Comparison of ENCODE assay signal across 8 cellular contexts in the genomic region with DNA sequence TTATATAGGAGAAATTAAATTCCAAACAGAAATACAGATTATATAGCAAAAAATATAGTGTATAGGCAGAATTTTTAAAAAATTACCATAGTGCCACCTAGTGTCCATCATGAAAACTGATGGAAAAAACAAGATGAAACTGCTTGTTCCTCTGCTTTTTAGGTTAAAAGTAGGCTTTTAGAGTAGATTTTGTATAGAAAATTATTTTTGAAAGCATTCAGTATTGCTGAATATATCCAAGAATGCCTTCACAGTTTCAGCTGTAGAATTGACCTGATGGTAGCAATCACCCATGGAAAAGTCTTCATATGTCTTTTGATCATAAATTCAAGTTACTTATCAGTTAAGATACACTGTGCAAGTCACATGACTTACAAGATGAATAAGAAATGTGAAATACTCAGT. TPM values are rescaled to one million over a fixed set of nuclear protein-coding genes. Genes with fewer than 3 reads are reported as not detected.
DNase-seq lines count a peak whose midpoint lies in the region; ATAC-seq and TF ChIP-seq lines count a peak whose summit lies in the region.

No MANE protein-coding gene starts in this region.

- no peak overlapping the region for H3K4ac ChIP-seq in IMR-90 (ENCODE audit: low read depth, low read length)

- no peaks in the 10 kb centered on the region for H3K27me3 Mint-ChIP-seq in CD4-positive, alpha-beta T cell
- no peaks in the 10 kb centered on the region for H3K27me3 Mint-ChIP-seq in stimulated activated naive B cell treated with anti-CD40 and anti-IgM and Interleukin-4, amounts not matched to agents 10 μg/mL and 1 μg/mL and 100 μg/mL, for 72 hours

- no peak overlapping the region for H2BK5ac ChIP-seq in IMR-90 (ENCODE audit: low read depth, low read length, poor library complexity, severe bottlenecking)

- H3K27ac Mint-ChIP-seq in CD4-positive, alpha-beta T cell: no peak overlapping the region
- no peak overlapping the region for H3K27ac Mint-ChIP-seq in stimulated activated naive B cell treated with anti-CD40 and anti-IgM and Interleukin-4, amounts not matched to agents 10 μg/mL and 1 μg/mL and 100 μg/mL, for 72 hours

- H3K56ac ChIP-seq in IMR-90 (ENCODE audit: extremely low read depth, insufficient read depth, low read length): no peak overlapping the region

- intact Hi-C loops in CD4-positive, alpha-beta T cell (cut with DNase I, micrococcal nuclease): loop anchor here (1.0 to 10.0 kb wide), 8 partner anchors 161 to 819 kb away; partner anchors contain the start of gene ERAP1 (in 1 of the 2)
- intact Hi-C loops in IMR-90 (cut with micrococcal nuclease): loop anchor here (2.0 to 5.0 kb wide), 2 partner anchors 536 to 1663 kb away; no protein-coding TSS in a partner anchor

- H3K9ac ChIP-seq in IMR-90 (ENCODE audit: low read depth, low read length): no peak overlapping the region

- no peak overlapping the region for H3K23ac ChIP-seq in IMR-90 (ENCODE audit: low read depth, low read length)

- no peak overlapping the region for H3K4me3 Mint-ChIP-seq in CD4-positive, alpha-beta T cell
- H3K4me3 Mint-ChIP-seq in stimulated activated naive B cell treated with anti-CD40 and anti-IgM and Interleukin-4, amounts not matched to agents 10 μg/mL and 1 μg/mL and 100 μg/mL, for 72 hours: no peak overlapping the region

- H4K5ac ChIP-seq in IMR-90 (ENCODE audit: low read depth, low read length): no peak overlapping the region

- H3K14ac ChIP-seq in IMR-90 (replicated peaks; ENCODE audit: low read depth, low read length): no peak overlapping the region

- H2AK5ac ChIP-seq in IMR-90 (ENCODE audit: low read depth, low read length): no peak overlapping the region

- TF ChIP-seq CTCF in CD4-positive, alpha-beta T cell (IDR thresholded peaks at IDR 0.05): peak; percentile 84
- TF ChIP-seq CTCF in IMR-90 (conservative IDR thresholded peaks at IDR 0.05; ENCODE audit: low read depth, low read length): peak; percentile 56
- TF ChIP-seq CTCF in brain microvascular endothelial cell (IDR thresholded peaks at IDR 0.05; ENCODE audit: low read depth, low read length, missing control alignments): peak; percentile 18
- TF ChIP-seq CTCF in lung (IDR thresholded peaks at IDR 0.05; ENCODE audit: control extremely low read depth, extremely low read depth): peak; percentile 29

- H3K9me3 Mint-ChIP-seq in CD4-positive, alpha-beta T cell: no peaks in the 10 kb centered on the region
- H3K9me3 Mint-ChIP-seq in stimulated activated naive B cell treated with anti-CD40 and anti-IgM and Interleukin-4, amounts not matched to agents 10 μg/mL and 1 μg/mL and 100 μg/mL, for 72 hours: peaks cover 4 to 5% of the 10 kb centered on the region in 2 donors

- H3K79me1 ChIP-seq in IMR-90 (ENCODE audit: low read depth in 1 of 2, low read length in 2 of 2): peaks cover 0 to 3% of the 10 kb centered on the region in 2 experiments; a peak in 1 of 4 replicates

- H3K9me3 ChIP-seq in CD4-positive, alpha-beta T cell (ENCODE audit: control insufficient read depth, low read length): peaks cover 2% of the 10 kb centered on the region
- H3K9me3 ChIP-seq in IMR-90 (ENCODE audit: control insufficient read depth, insufficient read depth, low read length): peaks cover 4% of the 10 kb centered on the region
- H3K9me3 ChIP-seq in lung (ENCODE audit: control insufficient read depth in 2 of 2, insufficient read depth in 1 of 2, low read length in 1 of 2): peaks cover 0 to 2% of the 10 kb centered on the region in 2 donors

- H2AFZ ChIP-seq in IMR-90 (replicated peaks; ENCODE audit: low read length, poor library complexity): no peak overlapping the region

- H2BK15ac ChIP-seq in IMR-90 (ENCODE audit: low read depth, low read length): no peak overlapping the region

- no peak for TF ChIP-seq POLR2A in IMR-90 (IDR thresholded peaks at IDR 0.05; ENCODE audit: low read depth, low read length)

- no TSS peak for BruUV-seq in IMR-90 (replicated peaks; lab: Mats Ljungman, UMichigan)

- DNase-seq in CD4-positive, alpha-beta T cell: no peak
- DNase-seq in IMR-90 (peak; percentile 30), brain microvascular endothelial cell (no peak), lung (ENCODE audit: low spot score) (no peak), HPDE6-E6E7 (ENCODE audit: extremely low spot score) (no peak), SHP77 (lab: John Stamatoyannopoulos, UW) (no peak)
- no peak for DNase-seq in stimulated activated naive B cell treated with anti-CD40 and anti-IgM and Interleukin-4, amounts not matched to agents 10 μg/mL and 1 μg/mL and 100 μg/mL, for 72 hours

- CTCF ChIA-PET in CD4-positive, alpha-beta T cell (lab: Charles Lee): interaction anchor here (1.2 to 3.1 kb wide), 4 partner anchors 20 to 411 kb away, joined by 6 to 19 read pairs (median 8); partner anchors contain the start of gene RIOK2
- CTCF ChIA-PET in IMR-90 (lab: Yijun Ruan, JAX): interaction anchor here (0.6 to 1.2 kb wide), 4 partner anchors 171 to 411 kb away, joined by 3 to 6 read pairs (median 4); no protein-coding TSS in a partner anchor

- no peak overlapping the region for H3K4me2 ChIP-seq in IMR-90 (ENCODE audit: low read depth, low read length)

- no peak overlapping the region for H2BK120ac ChIP-seq in IMR-90 (ENCODE audit: low read depth, low read length)

- H3K4me3 ChIP-seq in IMR-90 (ENCODE audit: insufficient read depth, low read depth, low read length) (no peak overlapping the region), brain microvascular endothelial cell (ENCODE audit: low read depth, low read length) (no peak overlapping the region), lung (no peak overlapping the region)

- peak; percentile 35; the same call in 1 of the 2 replicates for TF ChIP-seq RAD21 in IMR-90 (IDR thresholded peaks at IDR 0.05; ENCODE audit: low read length)

- peaks cover 23% of the 10 kb centered on the region for H3K4me1 Mint-ChIP-seq in CD4-positive, alpha-beta T cell (ENCODE audit: low read depth)
- peaks cover 4 to 14% of the 10 kb centered on the region in 2 donors for H3K4me1 Mint-ChIP-seq in stimulated activated naive B cell treated with anti-CD40 and anti-IgM and Interleukin-4, amounts not matched to agents 10 μg/mL and 1 μg/mL and 100 μg/mL, for 72 hours

- H4K8ac ChIP-seq in IMR-90 (ENCODE audit: low read depth in 2 of 2, low read length in 2 of 2): no peak overlapping the region

- no peak overlapping the region for H4K91ac ChIP-seq in IMR-90 (ENCODE audit: insufficient read depth, low read depth, low read length)

- no peaks in the 10 kb centered on the region for H3K9me1 ChIP-seq in IMR-90 (ENCODE audit: insufficient read depth, low read length)

- no peak overlapping the region for H2AK9ac ChIP-seq in IMR-90 (replicated peaks; ENCODE audit: low read depth, low read length, poor library complexity)

- H2BK20ac ChIP-seq in IMR-90 (ENCODE audit: low read depth, low read length): no peak overlapping the region

- H3K27me3 ChIP-seq in CD4-positive, alpha-beta T cell (ENCODE audit: control insufficient read depth, insufficient read depth, low read length): no peaks in the 10 kb centered on the region
- H3K27me3 ChIP-seq in IMR-90 (ENCODE audit: control insufficient read depth, insufficient read depth, low read length): no peaks in the 10 kb centered on the region
- H3K27me3 ChIP-seq in brain microvascular endothelial cell (replicated peaks): no peaks in the 10 kb centered on the region
- H3K27me3 ChIP-seq in lung (ENCODE audit: control insufficient read depth, insufficient read depth): no peaks in the 10 kb centered on the region

- H3K36me3 ChIP-seq in IMR-90 (ENCODE audit: control insufficient read depth, insufficient read depth, low read length): peaks cover 8% of the 10 kb centered on the region
- H3K36me3 ChIP-seq in brain microvascular endothelial cell (replicated peaks): peaks cover 45% of the 10 kb centered on the region
- peaks cover 4 to 13% of the 10 kb centered on the region in 2 donors for H3K36me3 ChIP-seq in lung (ENCODE audit: control insufficient read depth in 2 of 2, insufficient read depth in 2 of 2, low read length in 2 of 2)

- POLR2A ChIA-PET in CD4-positive, alpha-beta T cell (lab: Charles Lee): interaction anchor here (0.6 to 1.7 kb wide), 5 partner anchors 287 to 411 kb away, joined by 3 to 7 read pairs (median 4); partner anchors contain the start of genes ERAP1 and ERAP2
- POLR2A ChIA-PET in IMR-90 (lab: Charles Lee; ENCODE audit: unreplicated experiment): no interaction called here

- H3K36me3 Mint-ChIP-seq in CD4-positive, alpha-beta T cell (ENCODE audit: low read depth): peaks cover 86% of the 10 kb centered on the region
- peaks cover 21 to 34% of the 10 kb centered on the region in 2 donors for H3K36me3 Mint-ChIP-seq in stimulated activated naive B cell treated with anti-CD40 and anti-IgM and Interleukin-4, amounts not matched to agents 10 μg/mL and 1 μg/mL and 100 μg/mL, for 72 hours

- dilution Hi-C loops in IMR-90 (cut with HindIII; ENCODE audit: low sequenced_read_pairs, unreplicated experiment): loop anchor here (25.0 kb wide), 2 partner anchors 276 to 376 kb away; partner anchors contain the start of gene ERAP2

- no peak for ATAC-seq in CD4-positive, alpha-beta T cell (ENCODE audit: poor library complexity)
- ATAC-seq in IMR-90 (ENCODE audit: low read depth): peak; percentile 43; the same call in 1 of the 2 replicates
- no peak for ATAC-seq in lung (ENCODE audit: insufficient read depth, low FRiP score)
- no peak for ATAC-seq in stimulated activated naive B cell treated with anti-CD40 and anti-IgM and Interleukin-4, amounts not matched to agents 10 μg/mL and 1 μg/mL and 100 μg/mL, for 72 hours (replicated peaks)
- ATAC-seq in activated CD4-positive, CD25-positive, alpha-beta regulatory T cell treated with anti-CD3 and anti-CD28 coated beads, Interleukin-2, amount 50 U/mL, for 24 hours: no peak

- in situ Hi-C loops in IMR-90 (cut with MboI; ENCODE audit: low sequenced_read_pairs) (loop anchor here (5.0 to 25.0 kb wide), 3 partner anchors 291 to 551 kb away; no protein-coding TSS in a partner anchor), brain microvascular endothelial cell (cut with HindIII; ENCODE audit: low pct_ligation_motif_present, low sequenced_read_pairs) (no loop called here)

- no peak overlapping the region for H3K18ac ChIP-seq in IMR-90 (ENCODE audit: low read depth, low read length)

- H4K20me1 ChIP-seq in IMR-90 (ENCODE audit: insufficient read depth, low read length): no peaks in the 10 kb centered on the region

- no peak overlapping the region for H3K27ac ChIP-seq in CD4-positive, alpha-beta T cell (ENCODE audit: low read depth, low read length)
- H3K27ac ChIP-seq in IMR-90 (ENCODE audit: insufficient read depth, low read length) (no peak overlapping the region), brain microvascular endothelial cell (no peak overlapping the region), lung (ENCODE audit: low read depth in 1 of 2, low read length in 1 of 2) (no peak overlapping the region)

- H3K4me1 ChIP-seq in IMR-90 (ENCODE audit: control insufficient read depth, insufficient read depth, low read length) (no peaks in the 10 kb centered on the region), lung (ENCODE audit: control insufficient read depth in 2 of 2, insufficient read depth in 2 of 2, low read length in 2 of 2) (no peaks in the 10 kb centered on the region)

RNA-seq across cellular contexts. Expression of gene RIOK2, which starts 19.7 kb away (rescaled TPM):
- 10 to 100 TPM; 25.1 to 26.0 TPM for total RNA-seq in CD4-positive, alpha-beta T cell
- total RNA-seq in IMR-90 (2012; rRNA removed): 17.7 and 26.1 TPM in 2 replicates
- polyA plus RNA-seq in IMR-90 (2012; rRNA removed): 9.2 and 10.7 TPM in 2 replicates
- polyA plus RNA-seq in IMR-90 (2012; cell fraction: cytosol; rRNA removed): 0.89 and 2.0 TPM in 2 replicates
- polyA plus RNA-seq in IMR-90 (2012; cell fraction: nucleus; rRNA removed; ENCODE audit: low replicate concordance): 0.67 and 9.0 TPM in 2 replicates
- 10 to 100 TPM; 18.8 to 49.8 TPM for total RNA-seq in lung
- 10 to 100 TPM in 1 of 2 donors, 1 to 10 TPM in 1; 6.9 to 20.4 TPM for polyA plus RNA-seq in lung

RNA-seq across cellular contexts. Expression of gene LIX1, which starts 21.0 kb away (rescaled TPM):
- not detected for total RNA-seq in CD4-positive, alpha-beta T cell
- total RNA-seq in IMR-90 (2012; rRNA removed) (not detected in 2 replicates), lung (under 1 TPM in 1 of 2 donors, not detected in 1; 0.11 TPM)
- polyA plus RNA-seq in IMR-90 (2012; rRNA removed) (not detected in 2 replicates), lung (not detected)
- polyA plus RNA-seq in IMR-90 (2012; cell fraction: cytosol; rRNA removed): not detected in 2 replicates
- polyA plus RNA-seq in IMR-90 (2012; cell fraction: nucleus; rRNA removed; ENCODE audit: low replicate concordance): not detected in 2 replicates

Comparison
In these comparisons a context has a peak if more than half of its experiments do, and no peak if none do; other contexts are left out.
1. CTCF ChIP-seq: peak in every context shown above with its lines; median percentile 84 in CD4-positive, alpha-beta T cell; 56 in IMR-90; 29 in lung; 18 in brain microvascular endothelial cell.